12 cellular contexts compared by ENCODE assay signal in genomic region chr6:13318821-13319220, GRCh38. TPM values are rescaled to one million over a fixed set of nuclear protein-coding genes. Genes with fewer than 3 reads are reported as not detected.
A peak's percentile ranks its signal among the peaks of the same experiment; 100 is the strongest.
DNase-seq lines count a peak whose midpoint lies in the region; TF ChIP-seq lines count a peak whose summit lies in the region.
"Had no signal": no experiment of that assay in that cellular context is flagged by ENCODE, and none has a peak within 500 bp of the region (broad histone marks: within the 10 kb centered on the region; RNA-seq: fewer than 3 reads in every experiment).

No MANE protein-coding gene starts in this region.

- no peaks in the 10 kb centered on the region for H3K27me3 ChIP-seq in endodermal cell (ENCODE audit: control insufficient read depth, insufficient read depth, low read length, poor library complexity, severe bottlenecking)
- H3K27me3 ChIP-seq: BLaER1 treated with 17β-estradiol and CSF1 and Interleukin-3, amounts not matched to agents 10 nM and 100 nM had no signal

- 85 to 97% methylated on average over 2 of the region's 2 CpGs for WGBS in endodermal cell (ENCODE audit: insufficient coverage in 1 of 2, insufficient read length in 1 of 2), 2 experiments

- H3K4me3 ChIP-seq in endodermal cell (ENCODE audit: low read length) = no peak overlapping the region
- H3K4me3 ChIP-seq: BLaER1 treated with 17β-estradiol and CSF1 and Interleukin-3, amounts not matched to agents 10 nM and 100 nM; GM23248; HAP-1 had no signal

- no peak overlapping the region for H3K27ac ChIP-seq in endodermal cell (ENCODE audit: low read depth, low read length)
- H3K27ac ChIP-seq: BLaER1 treated with 17β-estradiol and CSF1 and Interleukin-3, amounts not matched to agents 10 nM and 100 nM; GM23248 had no signal

- no peaks in the 10 kb centered on the region for H3K4me1 ChIP-seq in endodermal cell (ENCODE audit: control insufficient read depth, insufficient read depth, low read length)
- H3K4me1 ChIP-seq: HAP-1 had no signal

- H3K9ac ChIP-seq in endodermal cell (ENCODE audit: extremely low read depth, low read length, poor library complexity, severe bottlenecking) = no peak overlapping the region
- H3K9ac ChIP-seq: BLaER1 treated with 17β-estradiol and CSF1 and Interleukin-3, amounts not matched to agents 10 nM and 100 nM; GM23248 had no signal

- peaks cover 82% of the 10 kb centered on the region for H3K36me3 Mint-ChIP-seq in endodermal cell (ENCODE audit: low read depth)
- H3K36me3 Mint-ChIP-seq in nephron (ENCODE audit: low read depth) = peaks cover 86% of the 10 kb centered on the region

- H3K9me3 ChIP-seq in endodermal cell (ENCODE audit: control insufficient read depth, low read length) = no peaks in the 10 kb centered on the region
- H3K9me3 ChIP-seq: BLaER1 treated with 17β-estradiol and CSF1 and Interleukin-3, amounts not matched to agents 10 nM and 100 nM; HAP-1 had no signal

- peak; percentile 9 for DNase-seq in endodermal cell
- DNase-seq in fibroblast of gingiva (ENCODE audit: low read depth) = peak; percentile 61
- DNase-seq in NCI-H187 (lab: John Stamatoyannopoulos, UW) = no peak
- DNase-seq in cerebellum (ENCODE audit: low spot score) = no peak
- DNase-seq in activated naive CD4-positive, alpha-beta T cell (lab: John Stamatoyannopoulos, UW) = no peak
- no peak for DNase-seq in SIG-M5 (lab: John Stamatoyannopoulos, UW)
- DNase-seq: CD8-positive, alpha-beta T cell; GM23248 had no signal

- no peak overlapping the region for H3K27ac Mint-ChIP-seq in endodermal cell
- peak overlapping the region; percentile 23 to 72 (median 63) for H3K27ac Mint-ChIP-seq in nephron
- H3K27ac Mint-ChIP-seq: B cell; CD8-positive, alpha-beta T cell had no signal

- H3K9me3 Mint-ChIP-seq in endodermal cell (no peaks in the 10 kb centered on the region), nephron (no peaks in the 10 kb centered on the region)
- H3K9me3 Mint-ChIP-seq: CD8-positive, alpha-beta T cell had no signal

- H3K4me3 Mint-ChIP-seq in endodermal cell (no peak overlapping the region), nephron (no peak overlapping the region)
- H3K4me3 Mint-ChIP-seq: B cell; CD8-positive, alpha-beta T cell had no signal

- H3K36me3 ChIP-seq in endodermal cell (ENCODE audit: control insufficient read depth, insufficient read depth, low read length) = peaks cover 88% of the 10 kb centered on the region

- TF ChIP-seq CTCF in endodermal cell (conservative IDR thresholded peaks at IDR 0.05) (no peak), nephron (IDR thresholded peaks at IDR 0.05; ENCODE audit: unreplicated experiment in 3 of 3) (no peak)

- no peaks in the 10 kb centered on the region for H3K4me1 Mint-ChIP-seq in endodermal cell
- peaks cover 5% of the 10 kb centered on the region for H3K4me1 Mint-ChIP-seq in nephron
- H3K4me1 Mint-ChIP-seq: B cell had no signal

- H3K27me3 Mint-ChIP-seq in endodermal cell (ENCODE audit: insufficient read depth) = no peaks in the 10 kb centered on the region
- H3K27me3 Mint-ChIP-seq in nephron (ENCODE audit: low read depth) = no peaks in the 10 kb centered on the region
- H3K27me3 Mint-ChIP-seq: B cell had no signal

RNA-seq across cellular contexts. Expression of gene TBC1D7, which starts 9.5 kb away (rescaled TPM):
- total RNA-seq in endodermal cell (10 to 100 TPM; 37.7 to 59.0 TPM), cerebellum (45.0 TPM)
- polyA plus RNA-seq in endodermal cell (2013, experiment 1 of 2) = 46.2 TPM
- 46.3 TPM for polyA plus RNA-seq in endodermal cell (2013, experiment 2 of 2)

Comparison
In these comparisons a context has a peak if more than half of its experiments do, and no peak if none do; other contexts are left out.
1. DNase-seq: peak in endodermal cell (single experiment) and fibroblast of gingiva (single experiment); none in NCI-H187 (0 of 2), cerebellum (single experiment), activated naive CD4-positive, alpha-beta T cell (0 of 4) and SIG-M5 (single experiment).